Comparison of ENCODE assay signal across 8 cellular contexts in genomic region chr1:172321429-172321828, GRCh38.
A peak's percentile ranks its signal among the peaks of the same experiment; 100 is the strongest.
DNase-seq lines count a peak whose midpoint lies in the region; ATAC-seq and TF ChIP-seq lines count a peak whose summit lies in the region.
"Had no signal": no experiment of that assay in that cellular context is flagged by ENCODE, and none has a peak within 500 bp of the region (broad histone marks: within the 10 kb centered on the region; RNA-seq: fewer than 3 reads in every experiment).

No MANE protein-coding gene starts in this region.

- no peaks in the 10 kb centered on the region for H3K4me1 ChIP-seq in GM23338 (ENCODE audit: insufficient read depth)
- H3K4me1 ChIP-seq in SK-N-SH (ENCODE audit: control insufficient read depth in 1 of 2, insufficient read depth in 2 of 2, low read depth in 1 of 2, low read length in 1 of 2), result peaks cover 25 to 40% of the 10 kb centered on the region in 2 experiments
- H3K4me1 ChIP-seq in tibial artery, result peaks cover 0 to 38% (median 24%) of the 10 kb centered on the region in 4 donors

- H3K79me2 ChIP-seq in GM23338 (replicated peaks; ENCODE audit: insufficient read depth) (no peaks in the 10 kb centered on the region), SK-N-SH (ENCODE audit: insufficient read depth) (no peaks in the 10 kb centered on the region; the same call in 1 of the 2 replicates)

- no peaks in the 10 kb centered on the region for H4K20me1 ChIP-seq in GM23338 (replicated peaks; ENCODE audit: insufficient read depth)
- H4K20me1 ChIP-seq in SK-N-SH (ENCODE audit: insufficient read depth), result no peaks in the 10 kb centered on the region

- peaks cover 2% of the 10 kb centered on the region for H3K27me3 Mint-ChIP-seq in GM23338 (ENCODE audit: insufficient read depth, low read depth, poor library complexity)
- H3K27me3 Mint-ChIP-seq: T-helper 17 cell had no signal

- H3K27ac ChIP-seq in GM23338 (ENCODE audit: low read depth) (0 out of 2 replicates have a peak overlapping the region, but pooled peaks have one; percentile 48), SK-N-SH (ENCODE audit: low read depth in 2 of 2, low read length in 1 of 2) (peak overlapping the region; percentile 97), tibial artery (peak overlapping the region; percentile 71 to 80)

- peak overlapping the region; percentile 76; the same call in 1 of the 2 replicates for H3K9ac ChIP-seq in SK-N-SH

- CTCF ChIA-PET in SK-N-SH (lab: Yijun Ruan, JAX), result no interaction called here

- H3F3A ChIP-seq in GM23338 (replicated peaks; ENCODE audit: low read depth), result no peaks in the 10 kb centered on the region
- peaks cover 41% of the 10 kb centered on the region for H3F3A ChIP-seq in SK-N-SH (replicated peaks; ENCODE audit: insufficient read depth)

- H2AFZ ChIP-seq in GM23338 (no peak overlapping the region), SK-N-SH (ENCODE audit: low read depth) (no peak overlapping the region)

- H3K27me3 ChIP-seq in GM23338 (ENCODE audit: insufficient read depth) (no peaks in the 10 kb centered on the region), SK-N-SH (ENCODE audit: insufficient read depth) (no peaks in the 10 kb centered on the region), tibial artery (no peaks in the 10 kb centered on the region)

- DNase-seq in GM23338 (ENCODE audit: low spot score), result no peak
- no peak for DNase-seq in SK-N-SH
- DNase-seq in glomerular endothelial cell (ENCODE audit: extremely low read depth, low read depth, low spot score), result peak; percentile 5
- peak; percentile 26 to 64 for DNase-seq in tibial artery
- no peak for DNase-seq in NCI-H187 treated with DMSO at 0.1 percent for 48 hours (lab: John Stamatoyannopoulos, UW)
- DNase-seq: T-helper 17 cell had no signal

- H3K4me3 ChIP-seq in GM23338 (no peak overlapping the region), SK-N-SH (ENCODE audit: low read depth in 2 of 2, low read length in 1 of 2) (no peak overlapping the region), tibial artery (peak overlapping the region in 1 of 2 donors; percentile 36)

- POLR2A ChIA-PET in SK-N-SH (lab: Yijun Ruan, JAX), result no interaction called here

- H3K9me2 ChIP-seq in GM23338 (ENCODE audit: insufficient read depth) (no peaks in the 10 kb centered on the region), SK-N-SH (no peaks in the 10 kb centered on the region)

- WGBS in SK-N-SH (ENCODE audit: low lambda C conversion rate), result 70% methylated on average over 4 of the region's 4 CpGs

- H3K27ac Mint-ChIP-seq in GM23338, result no peak overlapping the region
- H3K27ac Mint-ChIP-seq: T-helper 17 cell had no signal

- TF ChIP-seq CTCF in GM23338 (conservative IDR thresholded peaks at IDR 0.05; ENCODE audit: low read depth in 2 of 2) (no peak), SK-N-SH (IDR thresholded peaks at IDR 0.05) (no peak), tibial artery (IDR thresholded peaks at IDR 0.05) (no peak)

- no peak for TF ChIP-seq EP300 in SK-N-SH (IDR thresholded peaks at IDR 0.05; ENCODE audit: borderline replicate concordance in 1 of 2, low read depth in 1 of 2, low read length in 1 of 2)

- ATAC-seq in GM23338 (no peak), HG02623 (IDR thresholded peaks at IDR 0.05; ENCODE audit: unreplicated experiment) (no peak), HG02678 (IDR thresholded peaks at IDR 0.05; ENCODE audit: unreplicated experiment) (no peak)
- ATAC-seq: T-helper 17 cell had no signal

- no peak for TF ChIP-seq RAD21 in SK-N-SH (IDR thresholded peaks at IDR 0.05; ENCODE audit: low read length)

- H3K36me3 ChIP-seq in GM23338 (ENCODE audit: insufficient read depth) (no peaks in the 10 kb centered on the region), SK-N-SH (replicated peaks in 1 of 2; ENCODE audit: control insufficient read depth in 1 of 2, insufficient read depth in 2 of 2, low read length in 1 of 2) (no peaks in the 10 kb centered on the region), tibial artery (no peaks in the 10 kb centered on the region)

- H3K9me3 ChIP-seq in SK-N-SH (no peaks in the 10 kb centered on the region), tibial artery (no peaks in the 10 kb centered on the region)

- no peaks in the 10 kb centered on the region for H3K9me3 Mint-ChIP-seq in GM23338

- intact Hi-C loops in tibial artery (cut with DNase I; ENCODE audit: low total_unique reads), result loop anchor here (5.0 to 10.0 kb wide), 2 partner anchors 36 to 123 kb away; partner anchors contain the start of gene PIGC

- H3K4me1 Mint-ChIP-seq in GM23338, result no peaks in the 10 kb centered on the region; the same call in 2 of the 3 replicates
- H3K4me1 Mint-ChIP-seq: T-helper 17 cell had no signal

- H3K4me3 Mint-ChIP-seq in GM23338, result no peak overlapping the region
- H3K4me3 Mint-ChIP-seq: T-helper 17 cell had no signal

- no peaks in the 10 kb centered on the region for H3K36me3 Mint-ChIP-seq in GM23338 (ENCODE audit: low read depth)

- H3K4me2 ChIP-seq in GM23338 (no peak overlapping the region), SK-N-SH (peak overlapping the region; percentile 73)

TF ChIP-seq in GM23338, 12 proteins besides CTCF, POLR2A, EP300 and RAD21 (continues in another document):
- TF ChIP-seq POLR2AphosphoS5 (IDR thresholded peaks at IDR 0.05; ENCODE audit: low read depth) (no peak), STAT1 (IDR thresholded peaks at IDR 0.05; ENCODE audit: unreplicated experiment) (no peak), EZH2phosphoT487 (IDR thresholded peaks at IDR 0.05; ENCODE audit: unreplicated experiment) (no peak), JUNB (IDR thresholded peaks at IDR 0.05; ENCODE audit: unreplicated experiment) (no peak), ETS1 (IDR thresholded peaks at IDR 0.05) (no peak), ZNF331 (CRISPR knock-in tag; IDR thresholded peaks at IDR 0.05; ENCODE audit: low read depth) (no peak), CREB1 (CRISPR knock-in tag; IDR thresholded peaks at IDR 0.05; ENCODE audit: low read depth) (no peak), EZH2 (IDR thresholded peaks at IDR 0.05; ENCODE audit: low read depth, unreplicated experiment) (no peak)

TF ChIP-seq in SK-N-SH, 30 proteins besides CTCF, POLR2A, EP300 and RAD21:
- TF ChIP-seq MXI1 (IDR thresholded peaks at IDR 0.05; ENCODE audit: low read depth, low read length) (no peak), IRF3 (IDR thresholded peaks at IDR 0.05; ENCODE audit: low read depth, low read length) (no peak), RXRA (IDR thresholded peaks at IDR 0.05; ENCODE audit: borderline replicate concordance, low read depth) (no peak), GABPA (IDR thresholded peaks at IDR 0.05; ENCODE audit: low read depth) (no peak), RFX5 (IDR thresholded peaks at IDR 0.05; ENCODE audit: low read length) (peak; percentile 77), NFIC (IDR thresholded peaks at IDR 0.05; ENCODE audit: borderline replicate concordance) (no peak)

Comparison
In these comparisons a context has a peak if more than half of its experiments do, and no peak if none do; other contexts are left out.
1. DNase-seq: peak in glomerular endothelial cell (single experiment) and tibial artery (2 of 2); none in GM23338 (single experiment), SK-N-SH (single experiment) and NCI-H187 treated with DMSO at 0.1 percent for 48 hours (single experiment).
2. Peak in every context shown above with its lines, with median percentiles within 50 percentile points of each other: H3K27ac ChIP-seq.